Comparison of ENCODE assay signal across 9 cellular contexts in the genomic region with DNA sequence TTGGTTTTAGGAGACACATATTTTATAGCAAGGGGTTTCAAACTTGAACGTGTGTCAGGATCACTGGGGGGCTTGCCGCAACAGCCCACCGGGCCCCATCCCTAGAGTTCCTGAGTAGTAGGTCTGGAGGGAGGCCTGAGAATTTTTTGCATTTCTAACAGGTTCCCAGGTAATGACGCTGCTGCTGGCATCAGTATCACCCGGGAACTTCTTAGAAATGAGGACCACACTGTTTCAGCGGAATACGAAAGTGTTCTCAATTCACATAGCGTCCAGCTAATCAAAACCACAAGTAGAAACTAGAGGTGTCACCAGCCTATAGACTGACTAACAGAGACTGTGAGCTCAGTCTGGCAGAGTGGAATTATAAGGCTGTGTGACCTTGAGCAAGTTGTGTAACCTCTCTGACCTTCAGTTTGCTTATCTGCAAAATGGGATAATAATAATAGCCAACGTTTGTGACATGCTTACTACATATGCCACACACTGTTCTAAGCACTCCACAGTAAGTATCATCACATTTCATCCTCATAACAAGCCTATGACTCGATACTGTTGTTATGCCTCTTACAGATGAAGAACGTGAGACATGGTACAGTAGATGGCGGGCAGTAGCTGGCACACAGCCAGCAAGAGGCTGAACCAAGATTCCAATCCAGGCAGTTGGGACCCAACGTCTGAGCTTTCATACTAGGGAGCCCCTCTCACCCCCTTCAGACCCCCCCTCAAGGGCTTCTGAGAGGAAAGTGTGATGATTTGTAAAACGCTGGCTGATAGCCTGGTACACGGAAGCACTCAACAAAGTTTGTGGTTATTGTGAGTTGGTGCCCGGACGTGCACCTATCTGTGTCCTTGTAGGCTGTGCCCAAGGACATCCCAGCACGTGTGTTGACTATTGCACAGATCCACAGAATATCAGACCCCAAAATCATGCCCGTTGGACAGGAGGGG. TPM values are rescaled to one million over a fixed set of nuclear protein-coding genes. Genes with fewer than 3 reads are reported as not detected.
DNase-seq lines count a peak whose midpoint lies in the region; ATAC-seq lines count a peak whose summit lies in the region.
"Had no signal": no experiment of that assay in that cellular context is flagged by ENCODE, and none has a peak within 500 bp of the region (broad histone marks: within the 10 kb centered on the region; RNA-seq: fewer than 3 reads in every experiment).

No MANE protein-coding gene starts in this region.

- peak overlapping the region; percentile 53 for H3K4me3 ChIP-seq in Jurkat, Clone E6-1 (ENCODE audit: low read length)

- DNase-seq in Jurkat, Clone E6-1 (ENCODE audit: low read depth, low spot score): no peak
- DNase-seq in activated CD8-positive, alpha-beta memory T cell treated with anti-CD3 and anti-CD28 coated beads for 1 hour (ENCODE audit: extremely low read depth in 1 of 2, low read depth in 1 of 2): peak; percentile 25 to 28
- DNase-seq in fibroblast of gingiva (ENCODE audit: low read depth) (peak; percentile 17), midbrain (lab: John Stamatoyannopoulos, UW) (no peak), middle frontal gyrus (ENCODE audit: extremely low spot score, low spot score) (no peak)
- peak; percentile 19 to 38 for DNase-seq in stimulated activated CD8-positive, alpha-beta memory T cell treated with anti-CD3 and anti-CD28 coated beads, Interleukin-7, amount 100 ng/mL, for 4 hours (ENCODE audit: low read depth in 2 of 2)

- ATAC-seq in GM21390 (IDR thresholded peaks at IDR 0.05; ENCODE audit: unreplicated experiment) (no peak), HG03565 (IDR thresholded peaks at IDR 0.05; ENCODE audit: unreplicated experiment) (no peak)

RNA-seq across cellular contexts. Expression of gene ICAM2, which starts 4.6 kb away (rescaled TPM):
- 172 TPM for polyA plus RNA-seq in Jurkat, Clone E6-1 (2012; ENCODE audit: insufficient read depth, insufficient read length)
- polyA plus RNA-seq: neural cell had no signal

RNA-seq across cellular contexts. Expression of gene PRR29, which starts 26.9 kb away (rescaled TPM):
- 6.0 TPM for polyA plus RNA-seq in Jurkat, Clone E6-1 (2012; ENCODE audit: insufficient read depth, insufficient read length)

RNA-seq across cellular contexts. Expression of gene SCN4A, which starts 52.3 kb away (rescaled TPM):
- not detected for polyA plus RNA-seq in Jurkat, Clone E6-1 (2012; ENCODE audit: insufficient read depth, insufficient read length)
- polyA plus RNA-seq: neural cell had no signal

Comparison
In these comparisons a context has a peak if more than half of its experiments do, and no peak if none do; other contexts are left out.
1. DNase-seq: peak in activated CD8-positive, alpha-beta memory T cell treated with anti-CD3 and anti-CD28 coated beads for 1 hour (2 of 2), fibroblast of gingiva (single experiment) and stimulated activated CD8-positive, alpha-beta memory T cell treated with anti-CD3 and anti-CD28 coated beads, Interleukin-7, amount 100 ng/mL, for 4 hours (2 of 2); none in Jurkat, Clone E6-1 (single experiment), midbrain (single experiment) and middle frontal gyrus (single experiment).